In genomic region chr1:110962892-110963665, GRCh38 we compare ENCODE assay signal across 8 cellular contexts. TPM values are rescaled to one million over a fixed set of nuclear protein-coding genes. Genes with fewer than 3 reads are reported as not detected.
DNase-seq lines count a peak whose midpoint lies in the region; ATAC-seq and TF ChIP-seq lines count a peak whose summit lies in the region.

No MANE protein-coding gene starts in this region.

- CTCF ChIA-PET in CD4-positive, alpha-beta memory T cell (lab: Charles Lee; ENCODE audit: partially characterized antibody): interaction anchor here (0.9 to 2.2 kb wide), 5 partner anchors 88 to 343 kb away, joined by 4 to 6 read pairs (median 5); no protein-coding TSS in a partner anchor

- peaks cover 32 to 40% of the 10 kb centered on the region in 2 donors for H3K36me3 Mint-ChIP-seq in CD4-positive, alpha-beta memory T cell
- H3K36me3 Mint-ChIP-seq in activated T-helper 2 cell treated with anti-CD3 and anti-CD28 coated beads, Interferon-gamma antibody, Interleukin-2, Interleukin-4, amounts not matched to agents 10 μg/mL and 5 μg/mL and 100 μg/mL, durations not matched to agents 14 hours and 24 hours and 36 hours (ENCODE audit: low read depth): peaks cover 51% of the 10 kb centered on the region
- peaks cover 53% of the 10 kb centered on the region for H3K36me3 Mint-ChIP-seq in natural killer cell treated with Interleukin-12 subunit alpha and Interleukin-12 subunit beta and Interleukin-15 and Interleukin-18, amount 100 ng/mL, for 72 hours

- H3K27me3 ChIP-seq in CD4-positive, alpha-beta memory T cell (ENCODE audit: insufficient read depth, low read length): no peaks in the 10 kb centered on the region
- no peaks in the 10 kb centered on the region for H3K27me3 ChIP-seq in Peyer's patch

- peak overlapping the region; percentile 90 to 95 for H3K4me3 ChIP-seq in CD4-positive, alpha-beta memory T cell (ENCODE audit: low read length in 2 of 2)
- peak overlapping the region; percentile 65 to 78 (median 70) for H3K4me3 ChIP-seq in Peyer's patch

- peak; percentile 58 to 75 (median 63) for DNase-seq in CD4-positive, alpha-beta memory T cell
- DNase-seq in Peyer's patch (peak; percentile 60 to 82 (median 77)), fibroblast of peridontal ligament (ENCODE audit: extremely low read depth) (peak; percentile 88)
- peak; percentile 59 for DNase-seq in activated T-helper 2 cell treated with anti-CD3 and anti-CD28 coated beads, Interferon-gamma antibody, Interleukin-2, Interleukin-4, amounts not matched to agents 10 μg/mL and 5 μg/mL and 100 μg/mL, durations not matched to agents 14 hours and 24 hours and 36 hours (ENCODE audit: low spot score)
- DNase-seq in natural killer cell treated with Interleukin-12 subunit alpha and Interleukin-12 subunit beta and Interleukin-15 and Interleukin-18, amount 100 ng/mL, for 72 hours (ENCODE audit: low spot score): peak; percentile 76
- peak; percentile 31 to 83 (median 63) for DNase-seq in stimulated activated naive CD4-positive, alpha-beta T cell (lab: John Stamatoyannopoulos, UW)

- peaks cover 20 to 35% (median 27%) of the 10 kb centered on the region in 4 donors for H3K4me1 Mint-ChIP-seq in CD4-positive, alpha-beta memory T cell
- H3K4me1 Mint-ChIP-seq in activated T-helper 2 cell treated with anti-CD3 and anti-CD28 coated beads, Interferon-gamma antibody, Interleukin-2, Interleukin-4, amounts not matched to agents 10 μg/mL and 5 μg/mL and 100 μg/mL, durations not matched to agents 14 hours and 24 hours and 36 hours (ENCODE audit: low read depth): peaks cover 36% of the 10 kb centered on the region
- H3K4me1 Mint-ChIP-seq in natural killer cell treated with Interleukin-12 subunit alpha and Interleukin-12 subunit beta and Interleukin-15 and Interleukin-18, amount 100 ng/mL, for 72 hours (ENCODE audit: low read depth in 2 of 2): peaks cover 29 to 40% of the 10 kb centered on the region in 2 donors

- intact Hi-C loops in CD4-positive, alpha-beta memory T cell (cut with micrococcal nuclease): loop anchor here (1.0 to 10.0 kb wide), 8 partner anchors 66 to 931 kb away; partner anchors contain the start of genes CD53, DDX20, KCNA3 and RBM15
- intact Hi-C loops in activated T-helper 2 cell treated with anti-CD3 and anti-CD28 coated beads, Interferon-gamma antibody, Interleukin-2, Interleukin-4, amounts not matched to agents 10 μg/mL and 5 μg/mL and 100 μg/mL, durations not matched to agents 14 hours and 24 hours and 36 hours (cut with micrococcal nuclease): loop anchor here (1.0 to 10.0 kb wide), 4 partner anchors 46 to 328 kb away; partner anchors contain the start of genes CEPT1 and DRAM2

- H3K36me3 ChIP-seq in CD4-positive, alpha-beta memory T cell (ENCODE audit: insufficient read depth, low read length): no peaks in the 10 kb centered on the region
- no peaks in the 10 kb centered on the region for H3K36me3 ChIP-seq in Peyer's patch

- ATAC-seq in GM21423 (IDR thresholded peaks at IDR 0.05; ENCODE audit: unreplicated experiment): peak; percentile 23
- peak; percentile 66 to 70 for ATAC-seq in natural killer cell treated with Interleukin-12 subunit alpha and Interleukin-12 subunit beta and Interleukin-15 and Interleukin-18, amount 100 ng/mL, for 72 hours

- TF ChIP-seq RAD21 in Ishikawa (IDR thresholded peaks at IDR 0.05; ENCODE audit: low read depth): no peak

- peaks cover 2 to 4% of the 10 kb centered on the region in 2 donors for H3K27me3 Mint-ChIP-seq in CD4-positive, alpha-beta memory T cell
- peaks cover 5% of the 10 kb centered on the region for H3K27me3 Mint-ChIP-seq in activated T-helper 2 cell treated with anti-CD3 and anti-CD28 coated beads, Interferon-gamma antibody, Interleukin-2, Interleukin-4, amounts not matched to agents 10 μg/mL and 5 μg/mL and 100 μg/mL, durations not matched to agents 14 hours and 24 hours and 36 hours (ENCODE audit: low read depth)
- peaks cover 3 to 8% of the 10 kb centered on the region in 2 donors for H3K27me3 Mint-ChIP-seq in natural killer cell treated with Interleukin-12 subunit alpha and Interleukin-12 subunit beta and Interleukin-15 and Interleukin-18, amount 100 ng/mL, for 72 hours

- peak overlapping the region; percentile 93 to 100 (median 98) for H3K27ac Mint-ChIP-seq in CD4-positive, alpha-beta memory T cell
- peak overlapping the region; percentile 95 for H3K27ac Mint-ChIP-seq in activated T-helper 2 cell treated with anti-CD3 and anti-CD28 coated beads, Interferon-gamma antibody, Interleukin-2, Interleukin-4, amounts not matched to agents 10 μg/mL and 5 μg/mL and 100 μg/mL, durations not matched to agents 14 hours and 24 hours and 36 hours
- peak overlapping the region; percentile 94 to 97 for H3K27ac Mint-ChIP-seq in natural killer cell treated with Interleukin-12 subunit alpha and Interleukin-12 subunit beta and Interleukin-15 and Interleukin-18, amount 100 ng/mL, for 72 hours

- H3K27ac ChIP-seq in CD4-positive, alpha-beta memory T cell (ENCODE audit: low read depth, low read length): peak overlapping the region; percentile 96
- peak overlapping the region; percentile 91 to 99 (median 94) for H3K27ac ChIP-seq in Peyer's patch

- H3K9me3 Mint-ChIP-seq in CD4-positive, alpha-beta memory T cell: peaks cover 6 to 75% (median 56%) of the 10 kb centered on the region in 8 donors
- H3K9me3 Mint-ChIP-seq in activated T-helper 2 cell treated with anti-CD3 and anti-CD28 coated beads, Interferon-gamma antibody, Interleukin-2, Interleukin-4, amounts not matched to agents 10 μg/mL and 5 μg/mL and 100 μg/mL, durations not matched to agents 14 hours and 24 hours and 36 hours: peaks cover 64% of the 10 kb centered on the region
- H3K9me3 Mint-ChIP-seq in natural killer cell treated with Interleukin-12 subunit alpha and Interleukin-12 subunit beta and Interleukin-15 and Interleukin-18, amount 100 ng/mL, for 72 hours: peaks cover 26% of the 10 kb centered on the region

- H3K9me3 ChIP-seq in CD4-positive, alpha-beta memory T cell (ENCODE audit: control insufficient read depth in 1 of 2, low read length in 2 of 2): peaks cover 0 to 10% of the 10 kb centered on the region in 2 donors
- peaks cover 0 to 24% (median 13%) of the 10 kb centered on the region in 4 donors for H3K9me3 ChIP-seq in Peyer's patch

- H3K4me3 Mint-ChIP-seq in CD4-positive, alpha-beta memory T cell: peak overlapping the region; percentile 81 to 96 (median 92)
- H3K4me3 Mint-ChIP-seq in activated T-helper 2 cell treated with anti-CD3 and anti-CD28 coated beads, Interferon-gamma antibody, Interleukin-2, Interleukin-4, amounts not matched to agents 10 μg/mL and 5 μg/mL and 100 μg/mL, durations not matched to agents 14 hours and 24 hours and 36 hours (ENCODE audit: low read depth): peak overlapping the region; percentile 89
- peak overlapping the region; percentile 93 for H3K4me3 Mint-ChIP-seq in natural killer cell treated with Interleukin-12 subunit alpha and Interleukin-12 subunit beta and Interleukin-15 and Interleukin-18, amount 100 ng/mL, for 72 hours

- TF ChIP-seq EP300 in Ishikawa (IDR thresholded peaks at IDR 0.05; ENCODE audit: borderline replicate concordance): no peak

- TF ChIP-seq CTCF in Peyer's patch (IDR thresholded peaks at IDR 0.05): peak in 2 of 6 experiments; percentile 9 to 14

- POLR2A ChIA-PET in CD4-positive, alpha-beta memory T cell (lab: Charles Lee; ENCODE audit: partially characterized antibody): interaction anchor here (0.8 to 3.4 kb wide), 16 partner anchors 19 to 1480 kb away, joined by 3 to 61 read pairs (median 6); partner anchors contain the start of genes ATXN7L2, CD53, KCNA3 and KCNC4

- no peak for TF ChIP-seq POLR2A in Peyer's patch (IDR thresholded peaks at IDR 0.05)

- peaks cover 31% of the 10 kb centered on the region for H3K4me1 ChIP-seq in CD4-positive, alpha-beta memory T cell (ENCODE audit: insufficient read depth, low read length)
- peaks cover 0 to 4% (median 0%) of the 10 kb centered on the region in 4 donors for H3K4me1 ChIP-seq in Peyer's patch

TF ChIP-seq in Ishikawa, 13 proteins besides CTCF, POLR2A, EP300 and RAD21:
- TF ChIP-seq NFIC (IDR thresholded peaks at IDR 0.05) (no peak), MAX (IDR thresholded peaks at IDR 0.05) (peak; percentile 91), YY1 (IDR thresholded peaks at IDR 0.05; ENCODE audit: low read depth) (peak; percentile 84)

RNA-seq across cellular contexts. Expression of gene LRIF1, which starts 0.6 kb away (rescaled TPM):
- 10 to 100 TPM; 27.0 to 28.2 TPM for total RNA-seq in CD4-positive, alpha-beta memory T cell
- 10 to 100 TPM; 16.9 to 20.3 TPM for polyA plus RNA-seq in CD4-positive, alpha-beta memory T cell
- 10 to 100 TPM in 1 of 4 donors, 1 to 10 TPM in 3; 6.0 to 10.7 (median 7.5) TPM for total RNA-seq in Peyer's patch
- total RNA-seq in activated T-helper 2 cell treated with anti-CD3 and anti-CD28 coated beads, Interferon-gamma antibody, Interleukin-2, Interleukin-4, amounts not matched to agents 10 μg/mL and 5 μg/mL and 100 μg/mL, durations not matched to agents 14 hours and 24 hours and 36 hours: 15.2 and 15.7 TPM in 2 replicates
- total RNA-seq in natural killer cell treated with Interleukin-12 subunit alpha and Interleukin-12 subunit beta and Interleukin-15 and Interleukin-18, amount 100 ng/mL, for 72 hours: 10 to 100 TPM; 15.5 to 21.0 TPM

Comparison
In these comparisons a context has a peak if more than half of its experiments do, and no peak if none do; other contexts are left out.
1. Peak in every context shown above with its lines: DNase-seq, ATAC-seq, H3K4me3 ChIP-seq and H3K27ac ChIP-seq.